ENCODE assay signal across 24 cellular contexts in the genomic region with DNA sequence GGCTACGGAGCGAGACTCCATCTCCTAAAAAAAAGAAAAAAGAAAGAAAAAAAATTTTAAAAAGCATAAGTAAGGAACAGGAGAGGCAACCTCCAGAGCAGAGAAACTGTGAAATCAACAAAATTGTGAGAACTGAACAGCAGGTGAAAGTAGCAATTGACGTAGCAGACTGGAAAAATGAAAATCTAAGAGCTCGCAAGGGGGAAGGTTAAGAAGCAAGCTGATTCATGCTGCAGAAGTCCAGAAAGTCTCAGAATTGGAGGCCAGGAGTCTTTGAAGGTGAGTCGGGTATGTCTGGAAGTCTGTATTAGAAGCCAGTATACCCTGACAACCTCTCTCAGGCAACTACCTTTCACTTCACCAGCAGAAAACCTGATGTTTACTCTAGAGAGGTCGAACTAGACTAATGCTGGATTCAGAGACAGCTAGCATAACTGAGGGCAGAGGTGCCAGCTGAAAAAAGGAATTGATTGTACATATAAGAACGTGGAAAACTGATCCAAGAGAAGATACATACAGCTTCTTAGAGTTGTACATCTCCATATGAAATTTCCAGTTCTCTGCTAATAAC.
"Had no signal": no experiment of that assay in that cellular context is flagged by ENCODE, and none has a peak within 500 bp of the region (broad histone marks: within the 10 kb centered on the region; RNA-seq: fewer than 3 reads in every experiment).

No MANE protein-coding gene starts in this region.

- H3K27me3 Mint-ChIP-seq: stimulated activated memory B cell treated with anti-CD40 and anti-IgM and Interleukin-4, amounts not matched to agents 10 μg/mL and 1 μg/mL and 100 μg/mL, for 72 hours; stimulated activated naive CD8-positive, alpha-beta T cell treated with anti-CD3 and anti-CD28 coated beads, Interleukin-15, amount 100 ng/mL, for 72 hours had no signal

- DNase-seq: effector CD8-positive, alpha-beta T cell; heart left ventricle; hypothalamus; islet precursor cell; left ventricle myocardium superior; mesenchymal stem cell; midbrain; psoas muscle; retina; right lobe of liver; spleen; stimulated activated CD4-positive, alpha-beta T cell treated with anti-CD3 and anti-CD28 coated beads, Interleukin-15, amount 100 ng/mL, for 24 hours; stimulated activated CD4-positive, alpha-beta T cell treated with anti-CD3 and anti-CD28 coated beads, Interleukin-1b, Interleukin-23, amount 100 ng/mL, for 48 hours; stimulated activated CD4-positive, alpha-beta T cell treated with anti-CD3 and anti-CD28 coated beads, Interleukin-4, amount 100 ng/mL, for 24 hours; stimulated activated naive CD8-positive, alpha-beta T cell treated with anti-CD3 and anti-CD28 coated beads, Interleukin-15, amount 100 ng/mL, for 72 hours; transverse colon had no signal

- H3K36me3 ChIP-seq: right lobe of liver, thoracic aorta, transverse colon had no signal

- H3K4me3 Mint-ChIP-seq: nephron; stimulated activated memory B cell treated with anti-CD40 and anti-IgM and Interleukin-4, amounts not matched to agents 10 μg/mL and 1 μg/mL and 100 μg/mL, for 72 hours; stimulated activated naive CD8-positive, alpha-beta T cell treated with anti-CD3 and anti-CD28 coated beads, Interleukin-15, amount 100 ng/mL, for 72 hours had no signal

- ATAC-seq: esophagus mucosa; psoas muscle; stimulated activated memory B cell treated with anti-CD40 and anti-IgM and Interleukin-4, amounts not matched to agents 10 μg/mL and 1 μg/mL and 100 μg/mL, for 72 hours; stimulated activated naive CD8-positive, alpha-beta T cell treated with anti-CD3 and anti-CD28 coated beads, Interleukin-15, amount 100 ng/mL, for 72 hours had no signal

- H3K27me3 ChIP-seq: heart left ventricle, right lobe of liver, spleen, transverse colon had no signal

- H3K9me3 ChIP-seq: psoas muscle, right lobe of liver, thoracic aorta, transverse colon had no signal

- H3K27ac ChIP-seq: coronary artery, psoas muscle, right lobe of liver, transverse colon had no signal

- H3K4me1 Mint-ChIP-seq: stimulated activated memory B cell treated with anti-CD40 and anti-IgM and Interleukin-4, amounts not matched to agents 10 μg/mL and 1 μg/mL and 100 μg/mL, for 72 hours; stimulated activated naive CD8-positive, alpha-beta T cell treated with anti-CD3 and anti-CD28 coated beads, Interleukin-15, amount 100 ng/mL, for 72 hours had no signal

- H3K4me3 ChIP-seq: coronary artery, heart left ventricle, lung, psoas muscle, right lobe of liver, spleen, thoracic aorta, transverse colon had no signal

- H3K27ac Mint-ChIP-seq: nephron; stimulated activated memory B cell treated with anti-CD40 and anti-IgM and Interleukin-4, amounts not matched to agents 10 μg/mL and 1 μg/mL and 100 μg/mL, for 72 hours had no signal

- FAIRE-seq: endometrium, frontal cortex had no signal

- H3K4me1 ChIP-seq: psoas muscle, right lobe of liver, transverse colon had no signal
